Comparison of ENCODE assay signal across 1 cellular context in genomic region chr19:495440-496332, GRCh38.
TF ChIP-seq lines count a peak whose summit lies in the region.

No MANE protein-coding gene starts in this region.

TF ChIP-seq in HEK293, 187 proteins besides CTCF, POLR2A, EP300 and RAD21 (continued from another document):
- no peak for TF ChIP-seq ZNF157 (tag by site-specific recombination; IDR thresholded peaks at IDR 0.05)
- TF ChIP-seq ZBTB49 (tag by site-specific recombination; IDR thresholded peaks at IDR 0.05; ENCODE audit: low read depth): no peak
- no peak for TF ChIP-seq ZNF639 (tag by site-specific recombination; IDR thresholded peaks at IDR 0.05)
- TF ChIP-seq ZNF184 (tag by site-specific recombination; IDR thresholded peaks at IDR 0.05): no peak
- no peak for TF ChIP-seq ZNF555 (tag by site-specific recombination; conservative IDR thresholded peaks at IDR 0.05)
- peak; percentile 66; the same call in 1 of the 2 replicates for TF ChIP-seq GLIS2 (tag by site-specific recombination; IDR thresholded peaks at IDR 0.05)
- no peak for TF ChIP-seq KLF10 (tag by site-specific recombination; IDR thresholded peaks at IDR 0.05)
- TF ChIP-seq ZNF830 (tag by site-specific recombination; IDR thresholded peaks at IDR 0.05; ENCODE audit: low read depth): no peak
- no peak for TF ChIP-seq ZNF23 (tag by site-specific recombination; IDR thresholded peaks at IDR 0.05; ENCODE audit: borderline replicate concordance)
- TF ChIP-seq ZNF837 (tag by site-specific recombination; IDR thresholded peaks at IDR 0.05): no peak
- no peak for TF ChIP-seq ZNF704 (tag by site-specific recombination; IDR thresholded peaks at IDR 0.05)
- TF ChIP-seq ZNF292 (tag by site-specific recombination; IDR thresholded peaks at IDR 0.05; ENCODE audit: borderline replicate concordance, low read depth): no peak
- no peak for TF ChIP-seq ZNF548 (tag by site-specific recombination; IDR thresholded peaks at IDR 0.05)
- no peak for TF ChIP-seq ZNF274 (IDR thresholded peaks at IDR 0.05; ENCODE audit: low read length)
- no peak for TF ChIP-seq ZNF274 (tag by site-specific recombination; IDR thresholded peaks at IDR 0.05; ENCODE audit: borderline replicate concordance)
- 0 out of 2 replicates have a peak, but pooled peaks have one; percentile 28 for TF ChIP-seq ZNF366 (tag by site-specific recombination; conservative IDR thresholded peaks at IDR 0.05)
- no peak for TF ChIP-seq ZNF561 (tag by site-specific recombination; IDR thresholded peaks at IDR 0.05; ENCODE audit: borderline replicate concordance)
- no peak for TF ChIP-seq ZNF645 (tag by site-specific recombination; IDR thresholded peaks at IDR 0.05)
- no peak for TF ChIP-seq PRDM10 (tag by site-specific recombination; IDR thresholded peaks at IDR 0.05)
- no peak for TF ChIP-seq ZSCAN4 (tag by site-specific recombination; IDR thresholded peaks at IDR 0.05)
- TF ChIP-seq KLF16 (tag by site-specific recombination; IDR thresholded peaks at IDR 0.05): peak; percentile 56; the same call in 1 of the 2 replicates
